In the genomic region with DNA sequence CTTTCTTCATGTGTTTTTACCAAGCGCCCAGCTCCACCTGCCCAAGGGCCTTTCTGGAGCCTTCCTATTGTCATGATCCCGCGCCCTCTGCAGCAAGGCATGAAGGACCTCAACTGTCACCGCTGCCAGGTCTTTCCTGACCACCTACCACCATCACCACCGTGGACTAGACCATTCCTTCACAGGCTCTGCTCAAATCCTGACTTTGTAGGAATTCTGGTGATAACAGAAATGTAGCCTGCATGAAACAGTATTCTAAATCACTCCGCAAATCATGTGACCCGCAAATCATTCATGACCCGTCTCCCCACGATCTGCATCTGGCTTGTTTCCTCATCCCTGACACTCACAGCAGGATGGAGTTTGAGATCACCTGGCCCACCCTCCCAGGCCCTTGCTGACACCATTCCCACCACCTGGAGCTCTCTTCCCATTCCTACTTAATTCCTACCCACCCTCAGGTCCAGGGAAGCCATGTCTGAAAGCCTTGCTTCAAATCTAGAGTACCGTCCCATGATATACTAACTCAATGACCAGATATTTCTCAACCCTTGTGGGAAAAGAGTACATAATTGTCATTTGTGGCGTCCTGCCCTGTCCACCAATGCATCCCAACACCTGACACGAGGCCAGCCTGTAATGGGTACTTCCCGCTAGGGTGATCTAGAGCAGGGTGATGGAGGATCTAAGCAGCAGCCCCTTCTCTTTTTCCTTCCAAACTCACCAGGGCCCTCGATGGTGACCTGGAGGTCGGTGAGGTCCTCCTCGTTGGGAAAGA, we compare ENCODE assay signal across 8 cellular contexts. TPM values are rescaled to one million over a fixed set of nuclear protein-coding genes. Genes with fewer than 3 reads are reported as not detected.
DNase-seq lines count a peak whose midpoint lies in the region; ATAC-seq and TF ChIP-seq lines count a peak whose summit lies in the region.

No MANE protein-coding gene starts in this region.

- H3K27ac Mint-ChIP-seq in T-helper 2 cell treated with Interferon-gamma antibody and Interleukin-4, amounts not matched to agents 5 μg/mL and 100 μg/mL, for 36 hours: peak overlapping the region; percentile 85
- peak overlapping the region; percentile 83 for H3K27ac Mint-ChIP-seq in activated CD4-positive, alpha-beta memory T cell treated with anti-CD3 and anti-CD28 coated beads for 36 hours

- H3K4me1 Mint-ChIP-seq in T-helper 2 cell treated with Interferon-gamma antibody and Interleukin-4, amounts not matched to agents 5 μg/mL and 100 μg/mL, for 36 hours (ENCODE audit: low read depth): peaks cover 25% of the 10 kb centered on the region
- peaks cover 26% of the 10 kb centered on the region for H3K4me1 Mint-ChIP-seq in activated CD4-positive, alpha-beta memory T cell treated with anti-CD3 and anti-CD28 coated beads for 36 hours (ENCODE audit: low read depth)

- no peak for TF ChIP-seq EP300 in stomach (IDR thresholded peaks at IDR 0.05)

- H3K4me3 Mint-ChIP-seq in T-helper 2 cell treated with Interferon-gamma antibody and Interleukin-4, amounts not matched to agents 5 μg/mL and 100 μg/mL, for 36 hours: peak overlapping the region; percentile 86
- peak overlapping the region; percentile 93 for H3K4me3 Mint-ChIP-seq in activated CD4-positive, alpha-beta memory T cell treated with anti-CD3 and anti-CD28 coated beads for 36 hours

- no peaks in the 10 kb centered on the region for H3K9me3 ChIP-seq in stomach

- peaks cover 15 to 26% (median 22%) of the 10 kb centered on the region in 4 donors for H3K4me1 ChIP-seq in stomach

- peak overlapping the region in 1 of 5 donors; percentile 98 for H3K27ac ChIP-seq in stomach

- ATAC-seq in HG02588 (IDR thresholded peaks at IDR 0.05; ENCODE audit: unreplicated experiment) (no peak), GM18870 (IDR thresholded peaks at IDR 0.05; ENCODE audit: unreplicated experiment) (no peak)

- H3K36me3 ChIP-seq in stomach: peaks cover 35 to 50% (median 47%) of the 10 kb centered on the region in 4 donors

- H3K4me3 ChIP-seq in iPS-11a (ENCODE audit: low read depth, low read length) (peak overlapping the region; percentile 70), stomach (peak overlapping the region; percentile 88 to 99 (median 94))

- peaks cover 21% of the 10 kb centered on the region for H3K9me3 Mint-ChIP-seq in T-helper 2 cell treated with Interferon-gamma antibody and Interleukin-4, amounts not matched to agents 5 μg/mL and 100 μg/mL, for 36 hours
- peaks cover 4% of the 10 kb centered on the region for H3K9me3 Mint-ChIP-seq in activated CD4-positive, alpha-beta memory T cell treated with anti-CD3 and anti-CD28 coated beads for 36 hours

- intact Hi-C loops in activated CD4-positive, alpha-beta memory T cell treated with anti-CD3 and anti-CD28 coated beads for 36 hours (cut with micrococcal nuclease): no loop called here
- intact Hi-C loops in stomach (cut with DNase I; ENCODE audit: low total_unique reads): no loop called here

- H3K36me3 Mint-ChIP-seq in T-helper 2 cell treated with Interferon-gamma antibody and Interleukin-4, amounts not matched to agents 5 μg/mL and 100 μg/mL, for 36 hours (ENCODE audit: low read depth): peaks cover 52% of the 10 kb centered on the region
- H3K36me3 Mint-ChIP-seq in activated CD4-positive, alpha-beta memory T cell treated with anti-CD3 and anti-CD28 coated beads for 36 hours: peaks cover 54% of the 10 kb centered on the region

- TF ChIP-seq POLR2A in stomach (IDR thresholded peaks at IDR 0.05): no peak

- POLR2A ChIA-PET in activated CD4-positive, alpha-beta memory T cell treated with anti-CD3 and anti-CD28 coated beads for 36 hours (lab: Charles Lee): interaction anchor here (1.2 to 6.6 kb wide), 7 partner anchors 8 to 288 kb away, joined by 3 to 118 read pairs (median 10); partner anchors contain the start of genes ISOC2, KMT5C, PPP1R12C and RPL28

- DNase-seq in T-helper 2 cell treated with Interferon-gamma antibody and Interleukin-4, amounts not matched to agents 5 μg/mL and 100 μg/mL, for 36 hours (ENCODE audit: low spot score): no peak
- DNase-seq in T-helper 2 cell (no peak), stomach (no peak), DMS114 treated with DMSO at 0.1 percent for 48 hours (lab: John Stamatoyannopoulos, UW; ENCODE audit: unreplicated experiment) (no peak)
- DNase-seq in activated CD4-positive, alpha-beta memory T cell treated with anti-CD3 and anti-CD28 coated beads for 36 hours: no peak

- CTCF ChIA-PET in activated CD4-positive, alpha-beta memory T cell treated with anti-CD3 and anti-CD28 coated beads for 36 hours (lab: Charles Lee): no interaction called here

- no peaks in the 10 kb centered on the region for H3K27me3 ChIP-seq in stomach

- no peak for TF ChIP-seq CTCF in stomach (IDR thresholded peaks at IDR 0.05)

- peaks cover 1% of the 10 kb centered on the region for H3K27me3 Mint-ChIP-seq in T-helper 2 cell treated with Interferon-gamma antibody and Interleukin-4, amounts not matched to agents 5 μg/mL and 100 μg/mL, for 36 hours (ENCODE audit: low read depth)
- no peaks in the 10 kb centered on the region for H3K27me3 Mint-ChIP-seq in activated CD4-positive, alpha-beta memory T cell treated with anti-CD3 and anti-CD28 coated beads for 36 hours

- WGBS in stomach, 5 donors: 71 to 79% (median 73%) methylated on average over 16 of the region's 16 CpGs

RNA-seq across cellular contexts. Expression of gene UBE2S, which starts 1.3 kb away (rescaled TPM):
- 100 to 1,000 TPM; 267 to 275 TPM for total RNA-seq in activated CD4-positive, alpha-beta memory T cell treated with anti-CD3 and anti-CD28 coated beads for 36 hours
- total RNA-seq in stomach: 10 to 100 TPM in 3 of 5 donors, 1 to 10 TPM in 2; 8.0 to 43.3 (median 20.2) TPM
- polyA plus RNA-seq in stomach: 10 to 100 TPM; 11.6 to 13.1 (median 13.1) TPM

RNA-seq across cellular contexts. Expression of gene RPL28, which starts 20.5 kb away (rescaled TPM):
- total RNA-seq in activated CD4-positive, alpha-beta memory T cell treated with anti-CD3 and anti-CD28 coated beads for 36 hours: 1,000 to 10,000 TPM; 2,630 to 2,642 TPM
- 100 to 1,000 TPM in 4 of 5 donors, 10 to 100 TPM in 1; 47.5 to 854 (median 193) TPM for total RNA-seq in stomach
- 1,000 to 10,000 TPM; 2,029 to 2,388 (median 2,037) TPM for polyA plus RNA-seq in stomach

RNA-seq across cellular contexts. Expression of gene TMEM238, which starts 22.2 kb away (rescaled TPM):
- total RNA-seq in activated CD4-positive, alpha-beta memory T cell treated with anti-CD3 and anti-CD28 coated beads for 36 hours: 1 to 10 TPM; 6.3 to 7.0 TPM
- total RNA-seq in stomach: 100 to 1,000 TPM in 1 of 5 donors, 10 to 100 TPM in 1, 1 to 10 TPM in 1, not detected in 2; 5.4 to 504 (median 36.1) TPM
- under 1 TPM in 2 of 3 donors, not detected in 1; 0.75 to 0.83 TPM for polyA plus RNA-seq in stomach

RNA-seq across cellular contexts. Expression of gene TMEM190, which starts 29.7 kb away (rescaled TPM):
- total RNA-seq in activated CD4-positive, alpha-beta memory T cell treated with anti-CD3 and anti-CD28 coated beads for 36 hours: not detected
- not detected for total RNA-seq in stomach
- 1 to 10 TPM in 1 of 3 donors, under 1 TPM in 1, not detected in 1; 0.68 to 1.3 TPM for polyA plus RNA-seq in stomach

RNA-seq across cellular contexts. Expression of gene IL11, which starts 36.0 kb away (rescaled TPM):
- total RNA-seq in activated CD4-positive, alpha-beta memory T cell treated with anti-CD3 and anti-CD28 coated beads for 36 hours: under 1 TPM; 0.17 to 0.39 TPM
- 1 to 10 TPM in 2 of 5 donors, not detected in 3; 1.3 TPM for total RNA-seq in stomach
- 10 to 100 TPM in 1 of 3 donors, 1 to 10 TPM in 2; 1.0 to 17.4 (median 1.4) TPM for polyA plus RNA-seq in stomach

Comparison
In these comparisons a context has a peak if more than half of its experiments do, and no peak if none do; other contexts are left out.
1. RNA of gene UBE2S, which starts 1.3 kb away (total RNA-seq): 267 to 275 TPM in activated CD4-positive, alpha-beta memory T cell treated with anti-CD3 and anti-CD28 coated beads for 36 hours; 8.0 to 43.3 TPM in stomach; every median in the first group is over 4 times any median in the second.